1 cellular context compared by ENCODE assay signal in the genomic region with DNA sequence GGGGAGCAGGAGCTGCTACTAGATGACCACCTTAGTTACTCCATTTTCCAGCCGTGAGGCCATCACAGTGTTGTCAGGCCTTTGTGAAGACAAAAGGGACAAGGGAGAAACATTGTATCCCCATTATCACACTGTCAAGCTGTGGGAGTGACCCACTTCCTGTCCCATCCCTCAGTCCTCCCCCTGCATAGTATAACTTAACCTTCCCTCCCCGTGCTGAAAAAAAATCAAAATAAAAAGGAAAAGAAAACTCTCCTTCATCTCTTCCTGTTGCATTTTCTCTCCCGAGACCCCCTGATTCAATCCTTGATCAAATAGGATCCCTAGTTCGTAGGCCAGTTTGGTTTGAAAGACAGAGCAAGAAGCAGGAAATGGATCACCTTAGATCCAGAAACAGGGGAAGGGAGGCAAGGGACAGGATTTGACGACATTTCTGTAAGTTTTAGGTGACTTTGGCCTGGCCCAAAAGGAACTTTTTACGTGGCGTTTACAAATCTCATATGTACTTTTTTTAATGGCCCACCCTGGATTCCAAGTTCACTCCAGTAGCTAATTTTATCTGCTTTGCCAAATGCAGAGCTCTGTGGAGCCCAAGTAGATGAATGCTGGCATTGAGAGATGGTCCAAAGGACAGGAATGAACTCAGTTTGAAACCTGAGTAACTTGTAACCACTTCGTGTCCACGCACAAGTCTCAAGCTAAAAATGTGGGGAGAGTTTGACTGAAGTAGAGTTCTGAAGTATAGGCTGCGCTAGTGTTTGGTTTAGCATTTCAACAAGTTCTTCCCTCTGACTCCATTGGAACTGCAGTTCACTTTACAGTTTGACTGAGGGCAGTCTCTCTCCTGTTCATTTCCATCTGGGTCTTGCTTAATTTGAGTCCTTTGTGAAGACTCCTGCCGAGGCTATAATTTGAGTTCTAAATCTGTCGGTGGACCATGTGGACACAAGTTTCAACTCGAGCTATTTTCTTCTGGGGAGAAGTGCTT.
TF ChIP-seq lines count a peak whose summit lies in the region.

No MANE protein-coding gene starts in this region.

TF ChIP-seq in K562, 482 proteins besides CTCF, POLR2A, EP300 and RAD21 (continued from another document and continues in another):
- TF ChIP-seq, protein P1, sequence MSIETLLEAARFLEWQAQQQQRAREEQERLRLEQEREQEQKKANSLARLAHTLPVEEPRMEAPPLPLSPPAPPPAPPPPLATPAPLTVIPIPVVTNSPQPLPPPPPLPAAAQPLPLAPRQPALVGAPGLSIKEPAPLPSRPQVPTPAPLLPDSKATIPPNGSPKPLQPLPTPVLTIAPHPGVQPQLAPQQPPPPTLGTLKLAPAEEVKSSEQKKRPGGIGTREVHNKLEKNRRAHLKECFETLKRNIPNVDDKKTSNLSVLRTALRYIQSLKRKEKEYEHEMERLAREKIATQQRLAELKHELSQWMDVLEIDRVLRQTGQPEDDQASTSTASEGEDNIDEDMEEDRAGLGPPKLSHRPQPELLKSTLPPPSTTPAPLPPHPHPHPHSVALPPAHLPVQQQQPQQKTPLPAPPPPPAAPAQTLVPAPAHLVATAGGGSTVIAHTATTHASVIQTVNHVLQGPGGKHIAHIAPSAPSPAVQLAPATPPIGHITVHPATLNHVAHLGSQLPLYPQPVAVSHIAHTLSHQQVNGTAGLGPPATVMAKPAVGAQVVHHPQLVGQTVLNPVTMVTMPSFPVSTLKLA (conservative IDR thresholded peaks at IDR 0.05): 0 out of 4 replicates have a peak, but pooled peaks have one; percentile 22 to 36
- TF ChIP-seq ATF7 (IDR thresholded peaks at IDR 0.05): no peak
- TF ChIP-seq ZNF121 (CRISPR knock-in tag; conservative IDR thresholded peaks at IDR 0.05): no peak
- TF ChIP-seq DPF2 (IDR thresholded peaks at IDR 0.05): peak; percentile 67; the same call in 1 of the 2 replicates
- TF ChIP-seq NR2C1 (IDR thresholded peaks at IDR 0.05): peak; percentile 48; the same call in 1 of the 2 replicates
- TF ChIP-seq NR2C1 (tag; IDR thresholded peaks at IDR 0.05): 0 out of 2 replicates have a peak, but pooled peaks have one; percentile 14
- TF ChIP-seq, protein P2, sequence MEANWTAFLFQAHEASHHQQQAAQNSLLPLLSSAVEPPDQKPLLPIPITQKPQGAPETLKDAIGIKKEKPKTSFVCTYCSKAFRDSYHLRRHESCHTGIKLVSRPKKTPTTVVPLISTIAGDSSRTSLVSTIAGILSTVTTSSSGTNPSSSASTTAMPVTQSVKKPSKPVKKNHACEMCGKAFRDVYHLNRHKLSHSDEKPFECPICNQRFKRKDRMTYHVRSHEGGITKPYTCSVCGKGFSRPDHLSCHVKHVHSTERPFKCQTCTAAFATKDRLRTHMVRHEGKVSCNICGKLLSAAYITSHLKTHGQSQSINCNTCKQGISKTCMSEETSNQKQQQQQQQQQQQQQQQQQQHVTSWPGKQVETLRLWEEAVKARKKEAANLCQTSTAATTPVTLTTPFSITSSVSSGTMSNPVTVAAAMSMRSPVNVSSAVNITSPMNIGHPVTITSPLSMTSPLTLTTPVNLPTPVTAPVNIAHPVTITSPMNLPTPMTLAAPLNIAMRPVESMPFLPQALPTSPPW (CRISPR knock-in tag; IDR thresholded peaks at IDR 0.05): peak; percentile 56; the same call in 1 of the 2 replicates
- TF ChIP-seq, protein P3, sequence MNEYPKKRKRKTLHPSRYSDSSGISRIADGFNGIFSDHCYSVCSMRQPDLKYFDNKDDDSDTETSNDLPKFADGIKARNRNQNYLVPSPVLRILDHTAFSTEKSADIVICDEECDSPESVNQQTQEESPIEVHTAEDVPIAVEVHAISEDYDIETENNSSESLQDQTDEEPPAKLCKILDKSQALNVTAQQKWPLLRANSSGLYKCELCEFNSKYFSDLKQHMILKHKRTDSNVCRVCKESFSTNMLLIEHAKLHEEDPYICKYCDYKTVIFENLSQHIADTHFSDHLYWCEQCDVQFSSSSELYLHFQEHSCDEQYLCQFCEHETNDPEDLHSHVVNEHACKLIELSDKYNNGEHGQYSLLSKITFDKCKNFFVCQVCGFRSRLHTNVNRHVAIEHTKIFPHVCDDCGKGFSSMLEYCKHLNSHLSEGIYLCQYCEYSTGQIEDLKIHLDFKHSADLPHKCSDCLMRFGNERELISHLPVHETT (CRISPR knock-in tag; conservative IDR thresholded peaks at IDR 0.05 in 1 of 2, IDR thresholded peaks at IDR 0.05 in 1 of 2): peak in 1 of 2 experiments; percentile 26; a peak in 1 of 4 replicates
- TF ChIP-seq FOXM1 (IDR thresholded peaks at IDR 0.05; ENCODE audit: low read depth): no peak
- no peak for TF ChIP-seq FOXM1 (CRISPR knock-in tag; IDR thresholded peaks at IDR 0.05; ENCODE audit: low read depth)
- TF ChIP-seq PHF20 (IDR thresholded peaks at IDR 0.05; ENCODE audit: partially characterized antibody): peak; percentile 61
- no peak for TF ChIP-seq TFAM (CRISPR knock-in tag; conservative IDR thresholded peaks at IDR 0.05)
- TF ChIP-seq RBBP5 (IDR thresholded peaks at IDR 0.05; ENCODE audit: borderline replicate concordance, insufficient read depth, low read length, poor library complexity, severe bottlenecking): no peak
- TF ChIP-seq, protein P4, sequence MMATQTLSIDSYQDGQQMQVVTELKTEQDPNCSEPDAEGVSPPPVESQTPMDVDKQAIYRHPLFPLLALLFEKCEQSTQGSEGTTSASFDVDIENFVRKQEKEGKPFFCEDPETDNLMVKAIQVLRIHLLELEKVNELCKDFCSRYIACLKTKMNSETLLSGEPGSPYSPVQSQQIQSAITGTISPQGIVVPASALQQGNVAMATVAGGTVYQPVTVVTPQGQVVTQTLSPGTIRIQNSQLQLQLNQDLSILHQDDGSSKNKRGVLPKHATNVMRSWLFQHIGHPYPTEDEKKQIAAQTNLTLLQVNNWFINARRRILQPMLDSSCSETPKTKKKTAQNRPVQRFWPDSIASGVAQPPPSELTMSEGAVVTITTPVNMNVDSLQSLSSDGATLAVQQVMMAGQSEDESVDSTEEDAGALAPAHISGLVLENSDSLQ (IDR thresholded peaks at IDR 0.05): peak; percentile 41; the same call in 1 of the 2 replicates
- TF ChIP-seq TEAD4 (IDR thresholded peaks at IDR 0.05; ENCODE audit: low read length): peak; percentile 9; the same call in 1 of the 2 replicates
- TF ChIP-seq TEAD4 (CRISPR knock-in tag; IDR thresholded peaks at IDR 0.05; ENCODE audit: borderline replicate concordance): no peak
- TF ChIP-seq CC2D1A (IDR thresholded peaks at IDR 0.05): peak; percentile 25; the same call in 1 of the 2 replicates
- TF ChIP-seq ELF1 (tag; IDR thresholded peaks at IDR 0.05): peak; percentile 64; the same call in 1 of the 2 replicates
- no peak for TF ChIP-seq HEY1 (CRISPR knock-in tag; IDR thresholded peaks at IDR 0.05; ENCODE audit: borderline replicate concordance)
- peak in 1 of 2 experiments; percentile 32; a peak in 1 of 4 replicates for TF ChIP-seq HDAC1 (IDR thresholded peaks at IDR 0.05)
- no peak for TF ChIP-seq NUFIP1 (IDR thresholded peaks at IDR 0.05; ENCODE audit: partially characterized antibody)
- TF ChIP-seq PCBP2 (IDR thresholded peaks at IDR 0.05; ENCODE audit: low read depth, low read length, poor library complexity, severe bottlenecking): no peak
- TF ChIP-seq, protein P5, sequence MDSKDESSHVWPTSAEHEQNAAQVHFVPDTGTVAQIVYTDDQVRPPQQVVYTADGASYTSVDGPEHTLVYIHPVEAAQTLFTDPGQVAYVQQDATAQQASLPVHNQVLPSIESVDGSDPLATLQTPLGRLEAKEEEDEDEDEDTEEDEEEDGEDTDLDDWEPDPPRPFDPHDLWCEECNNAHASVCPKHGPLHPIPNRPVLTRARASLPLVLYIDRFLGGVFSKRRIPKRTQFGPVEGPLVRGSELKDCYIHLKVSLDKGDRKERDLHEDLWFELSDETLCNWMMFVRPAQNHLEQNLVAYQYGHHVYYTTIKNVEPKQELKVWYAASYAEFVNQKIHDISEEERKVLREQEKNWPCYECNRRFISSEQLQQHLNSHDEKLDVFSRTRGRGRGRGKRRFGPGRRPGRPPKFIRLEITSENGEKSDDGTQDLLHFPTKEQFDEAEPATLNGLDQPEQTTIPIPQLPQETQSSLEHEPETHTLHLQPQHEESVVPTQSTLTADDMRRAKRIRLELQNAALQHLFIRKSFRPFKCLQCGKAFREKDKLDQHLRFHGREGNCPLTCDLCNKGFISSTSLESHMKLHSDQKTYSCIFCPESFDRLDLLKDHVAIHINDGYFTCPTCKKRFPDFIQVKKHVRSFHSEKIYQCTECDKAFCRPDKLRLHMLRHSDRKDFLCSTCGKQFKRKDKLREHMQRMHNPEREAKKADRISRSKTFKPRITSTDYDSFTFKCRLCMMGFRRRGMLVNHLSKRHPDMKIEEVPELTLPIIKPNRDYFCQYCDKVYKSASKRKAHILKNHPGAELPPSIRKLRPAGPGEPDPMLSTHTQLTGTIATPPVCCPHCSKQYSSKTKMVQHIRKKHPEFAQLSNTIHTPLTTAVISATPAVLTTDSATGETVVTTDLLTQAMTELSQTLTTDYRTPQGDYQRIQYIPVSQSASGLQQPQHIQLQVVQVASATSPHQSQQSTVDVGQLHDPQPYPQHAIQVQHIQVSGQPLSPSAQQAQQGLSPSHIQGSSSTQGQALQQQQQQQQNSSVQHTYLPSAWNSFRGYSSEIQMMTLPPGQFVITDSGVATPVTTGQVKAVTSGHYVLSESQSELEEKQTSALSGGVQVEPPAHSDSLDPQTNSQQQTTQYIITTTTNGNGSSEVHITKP (IDR thresholded peaks at IDR 0.05; ENCODE audit: partially characterized antibody): peak; percentile 61
- TF ChIP-seq ZSCAN32 (CRISPR knock-in tag; IDR thresholded peaks at IDR 0.05): no peak
- TF ChIP-seq KLF16 (IDR thresholded peaks at IDR 0.05): peak; percentile 37; the same call in 1 of the 2 replicates
- TF ChIP-seq HCFC1 (IDR thresholded peaks at IDR 0.05; ENCODE audit: low read depth, low read length): peak; percentile 14; the same call in 1 of the 2 replicates
- TF ChIP-seq ELF4 (CRISPR knock-in tag; IDR thresholded peaks at IDR 0.05): 0 out of 2 replicates have a peak, but pooled peaks have one; percentile 9
- TF ChIP-seq, protein P6, sequence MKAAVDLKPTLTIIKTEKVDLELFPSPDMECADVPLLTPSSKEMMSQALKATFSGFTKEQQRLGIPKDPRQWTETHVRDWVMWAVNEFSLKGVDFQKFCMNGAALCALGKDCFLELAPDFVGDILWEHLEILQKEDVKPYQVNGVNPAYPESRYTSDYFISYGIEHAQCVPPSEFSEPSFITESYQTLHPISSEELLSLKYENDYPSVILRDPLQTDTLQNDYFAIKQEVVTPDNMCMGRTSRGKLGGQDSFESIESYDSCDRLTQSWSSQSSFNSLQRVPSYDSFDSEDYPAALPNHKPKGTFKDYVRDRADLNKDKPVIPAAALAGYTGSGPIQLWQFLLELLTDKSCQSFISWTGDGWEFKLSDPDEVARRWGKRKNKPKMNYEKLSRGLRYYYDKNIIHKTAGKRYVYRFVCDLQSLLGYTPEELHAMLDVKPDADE (conservative IDR thresholded peaks at IDR 0.05; ENCODE audit: control insufficient read depth, low read depth, low read length): no peak
- TF ChIP-seq SUPT5H (IDR thresholded peaks at IDR 0.05): no peak
- no peak for TF ChIP-seq ZNF764 (CRISPR knock-in tag; IDR thresholded peaks at IDR 0.05; ENCODE audit: low read depth)
- TF ChIP-seq ZNF584 (CRISPR knock-in tag; IDR thresholded peaks at IDR 0.05; ENCODE audit: low read depth): no peak
- TF ChIP-seq, protein P7, sequence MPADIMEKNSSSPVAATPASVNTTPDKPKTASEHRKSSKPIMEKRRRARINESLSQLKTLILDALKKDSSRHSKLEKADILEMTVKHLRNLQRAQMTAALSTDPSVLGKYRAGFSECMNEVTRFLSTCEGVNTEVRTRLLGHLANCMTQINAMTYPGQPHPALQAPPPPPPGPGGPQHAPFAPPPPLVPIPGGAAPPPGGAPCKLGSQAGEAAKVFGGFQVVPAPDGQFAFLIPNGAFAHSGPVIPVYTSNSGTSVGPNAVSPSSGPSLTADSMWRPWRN (IDR thresholded peaks at IDR 0.05; ENCODE audit: low read depth): no peak
- 0 out of 2 replicates have a peak, but pooled peaks have one; percentile 36 for TF ChIP-seq ZNF311 (CRISPR knock-in tag; IDR thresholded peaks at IDR 0.05)
- TF ChIP-seq KDM1A (IDR thresholded peaks at IDR 0.05): 0 out of 4 replicates have a peak, but pooled peaks of 1 of the 2 experiments have one; percentile 29
- peak; percentile 64; the same call in 1 of the 2 replicates for TF ChIP-seq GATAD2A (IDR thresholded peaks at IDR 0.05)
- no peak for TF ChIP-seq SLC30A9 (CRISPR knock-in tag; IDR thresholded peaks at IDR 0.05)
- TF ChIP-seq, protein P8, sequence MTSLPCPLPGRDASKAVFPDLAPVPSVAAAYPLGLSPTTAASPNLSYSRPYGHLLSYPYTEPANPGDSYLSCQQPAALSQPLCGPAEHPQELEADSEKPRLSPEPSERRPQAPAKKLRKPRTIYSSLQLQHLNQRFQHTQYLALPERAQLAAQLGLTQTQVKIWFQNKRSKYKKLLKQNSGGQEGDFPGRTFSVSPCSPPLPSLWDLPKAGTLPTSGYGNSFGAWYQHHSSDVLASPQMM (CRISPR knock-in tag; IDR thresholded peaks at IDR 0.05): no peak
- TF ChIP-seq, protein P9, sequence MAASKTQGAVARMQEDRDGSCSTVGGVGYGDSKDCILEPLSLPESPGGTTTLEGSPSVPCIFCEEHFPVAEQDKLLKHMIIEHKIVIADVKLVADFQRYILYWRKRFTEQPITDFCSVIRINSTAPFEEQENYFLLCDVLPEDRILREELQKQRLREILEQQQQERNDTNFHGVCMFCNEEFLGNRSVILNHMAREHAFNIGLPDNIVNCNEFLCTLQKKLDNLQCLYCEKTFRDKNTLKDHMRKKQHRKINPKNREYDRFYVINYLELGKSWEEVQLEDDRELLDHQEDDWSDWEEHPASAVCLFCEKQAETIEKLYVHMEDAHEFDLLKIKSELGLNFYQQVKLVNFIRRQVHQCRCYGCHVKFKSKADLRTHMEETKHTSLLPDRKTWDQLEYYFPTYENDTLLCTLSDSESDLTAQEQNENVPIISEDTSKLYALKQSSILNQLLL (CRISPR knock-in tag; IDR thresholded peaks at IDR 0.05; ENCODE audit: borderline replicate concordance): no peak
- TF ChIP-seq ZNF143 (CRISPR knock-in tag; IDR thresholded peaks at IDR 0.05): no peak
- peak; percentile 60; the same call in 1 of the 2 replicates for TF ChIP-seq NFRKB (IDR thresholded peaks at IDR 0.05; ENCODE audit: low read depth)
- no peak for TF ChIP-seq ZNF551 (CRISPR knock-in tag; IDR thresholded peaks at IDR 0.05)
- peak; percentile 86 for TF ChIP-seq ETV1 (tag; conservative IDR thresholded peaks at IDR 0.05; ENCODE audit: low read depth)
- peak; percentile 57; the same call in 1 of the 2 replicates for TF ChIP-seq ZEB2 (IDR thresholded peaks at IDR 0.05)
- TF ChIP-seq RFX1 (IDR thresholded peaks at IDR 0.05): no peak
- no peak for TF ChIP-seq GTF2A2 (tag; IDR thresholded peaks at IDR 0.05)
- TF ChIP-seq ZNF778 (CRISPR knock-in tag; IDR thresholded peaks at IDR 0.05): no peak
- TF ChIP-seq NR2C2 (CRISPR knock-in tag; IDR thresholded peaks at IDR 0.05): no peak
- TF ChIP-seq NR2C2 (tag; IDR thresholded peaks at IDR 0.05): peak; percentile 46; the same call in 1 of the 2 replicates
- TF ChIP-seq ZNF324 (CRISPR knock-in tag; IDR thresholded peaks at IDR 0.05): no peak
- peak; percentile 44; the same call in 1 of the 2 replicates for TF ChIP-seq DIDO1 (tag; IDR thresholded peaks at IDR 0.05; ENCODE audit: low read depth)
- TF ChIP-seq NFIC (IDR thresholded peaks at IDR 0.05): 0 out of 2 replicates have a peak, but pooled peaks have one; percentile 4
